Comparison of ENCODE assay signal across 8 cellular contexts in genomic region chr18:54558609-54559585, GRCh38. TPM values are rescaled to one million over a fixed set of nuclear protein-coding genes. Genes with fewer than 3 reads are reported as not detected.
DNase-seq lines count a peak whose midpoint lies in the region; ATAC-seq and TF ChIP-seq lines count a peak whose summit lies in the region.

No MANE protein-coding gene starts in this region.

- no peak for TF ChIP-seq POLR2A in esophagus muscularis mucosa (IDR thresholded peaks at IDR 0.05; ENCODE audit: low read depth)

- no peak overlapping the region for H3K4me3 ChIP-seq in esophagus muscularis mucosa

- H3K9me3 Mint-ChIP-seq in activated CD4-positive, alpha-beta memory T cell treated with anti-CD3 and anti-CD28 coated beads for 36 hours: no peaks in the 10 kb centered on the region

- 91% methylated on average over 3 of the region's 3 CpGs for WGBS in esophagus muscularis mucosa

- H3K27ac ChIP-seq in esophagus muscularis mucosa (replicated peaks in 1 of 4): no peak overlapping the region

- POLR2A ChIA-PET in activated CD4-positive, alpha-beta memory T cell treated with anti-CD3 and anti-CD28 coated beads for 36 hours (lab: Charles Lee): no interaction called here

- DNase-seq in DMS53 treated with DMSO at 0.1 percent for 48 hours (lab: John Stamatoyannopoulos, UW; ENCODE audit: unreplicated experiment): peak; percentile 62
- DNase-seq in NCI-H460 (ENCODE audit: extremely low read depth, low read depth): peak; percentile 16
- DNase-seq in esophagus muscularis mucosa (ENCODE audit: extremely low spot score): no peak
- peak; percentile 4 for DNase-seq in stromal cell of bone marrow (ENCODE audit: low read depth)
- no peak for DNase-seq in activated CD4-positive, alpha-beta memory T cell treated with anti-CD3 and anti-CD28 coated beads for 36 hours
- no peak for DNase-seq in amygdala (lab: John Stamatoyannopoulos, UW)

- no peaks in the 10 kb centered on the region for H3K4me1 ChIP-seq in esophagus muscularis mucosa

- TF ChIP-seq EP300 in esophagus muscularis mucosa (IDR thresholded peaks at IDR 0.05): no peak

- ATAC-seq in GM21423 (IDR thresholded peaks at IDR 0.05; ENCODE audit: unreplicated experiment) (peak; percentile 64), GM19452 (IDR thresholded peaks at IDR 0.05; ENCODE audit: unreplicated experiment) (no peak)

- no peaks in the 10 kb centered on the region for H3K9me3 ChIP-seq in esophagus muscularis mucosa

- H3K27me3 Mint-ChIP-seq in activated CD4-positive, alpha-beta memory T cell treated with anti-CD3 and anti-CD28 coated beads for 36 hours: no peaks in the 10 kb centered on the region

- H3K36me3 Mint-ChIP-seq in activated CD4-positive, alpha-beta memory T cell treated with anti-CD3 and anti-CD28 coated beads for 36 hours: no peaks in the 10 kb centered on the region

- no peaks in the 10 kb centered on the region for H3K4me1 Mint-ChIP-seq in activated CD4-positive, alpha-beta memory T cell treated with anti-CD3 and anti-CD28 coated beads for 36 hours (ENCODE audit: low read depth)

- H3K27ac Mint-ChIP-seq in activated CD4-positive, alpha-beta memory T cell treated with anti-CD3 and anti-CD28 coated beads for 36 hours: no peak overlapping the region

- intact Hi-C loops in esophagus muscularis mucosa (cut with DNase I): no loop called here
- intact Hi-C loops in activated CD4-positive, alpha-beta memory T cell treated with anti-CD3 and anti-CD28 coated beads for 36 hours (cut with micrococcal nuclease): loop anchor here (1.0 kb wide), 2 partner anchors 112 to 424 kb away; no protein-coding TSS in a partner anchor

- H3K36me3 ChIP-seq in esophagus muscularis mucosa: no peaks in the 10 kb centered on the region

- CTCF ChIA-PET in activated CD4-positive, alpha-beta memory T cell treated with anti-CD3 and anti-CD28 coated beads for 36 hours (lab: Charles Lee): interaction anchor here (0.7 to 3.7 kb wide), 6 partner anchors 112 to 1354 kb away, joined by 3 to 27 read pairs (median 6); no protein-coding TSS in a partner anchor

- no peaks in the 10 kb centered on the region for H3K27me3 ChIP-seq in esophagus muscularis mucosa

- H3K4me3 Mint-ChIP-seq in activated CD4-positive, alpha-beta memory T cell treated with anti-CD3 and anti-CD28 coated beads for 36 hours: no peak overlapping the region

- TF ChIP-seq CTCF in esophagus muscularis mucosa (IDR thresholded peaks at IDR 0.05): peak in 2 of 3 experiments; percentile 36 to 56

RNA-seq across cellular contexts. Expression of gene DYNAP, which starts 32.1 kb away (rescaled TPM):
- total RNA-seq in NCI-H460 (2014; rRNA removed; shearing (Covaris generic)): not detected in 2 replicates
- not detected in 2 replicates for polyA plus RNA-seq in NCI-H460 (2014; cell fraction: nucleus; rRNA removed)
- not detected for total RNA-seq in esophagus muscularis mucosa
- not detected for total RNA-seq in activated CD4-positive, alpha-beta memory T cell treated with anti-CD3 and anti-CD28 coated beads for 36 hours

Comparison
In these comparisons a context has a peak if more than half of its experiments do, and no peak if none do; other contexts are left out.
1. DNase-seq: peak in DMS53 treated with DMSO at 0.1 percent for 48 hours (single experiment), NCI-H460 (single experiment) and stromal cell of bone marrow (single experiment); none in esophagus muscularis mucosa (single experiment), activated CD4-positive, alpha-beta memory T cell treated with anti-CD3 and anti-CD28 coated beads for 36 hours (single experiment) and amygdala (0 of 56).